In genomic region chr14:78286210-78286609, GRCh38 we compare ENCODE assay signal across 30 cellular contexts.
"Had no signal": no experiment of that assay in that cellular context is flagged by ENCODE, and none has a peak within 500 bp of the region (broad histone marks: within the 10 kb centered on the region; RNA-seq: fewer than 3 reads in every experiment).

No MANE protein-coding gene starts in this region.

- H3K36me3 ChIP-seq: esophagus muscularis mucosa, gastroesophageal sphincter, heart left ventricle, prostate gland, right atrium auricular region, sigmoid colon, thoracic aorta, tibial nerve, upper lobe of right lung, uterus had no signal

- H3K4me3 Mint-ChIP-seq: memory B cell; mesothelial cell of epicardium; naive B cell; natural killer cell treated with Interleukin-12 subunit alpha and Interleukin-12 subunit beta and Interleukin-15 and Interleukin-18, amount 100 ng/mL, for 72 hours; neural crest cell; stimulated activated memory B cell treated with anti-CD40 and anti-IgM and Interleukin-4, amounts not matched to agents 10 μg/mL and 1 μg/mL and 100 μg/mL, for 72 hours; stimulated activated naive CD8-positive, alpha-beta T cell treated with anti-CD3 and anti-CD28 coated beads, Interleukin-15, Interleukin-2, amounts not matched to agents 100 ng/mL and 50 ng/mL, for 24 hours had no signal

- H3K9me3 Mint-ChIP-seq: memory B cell; mesothelial cell of epicardium; natural killer cell treated with Interleukin-12 subunit alpha and Interleukin-12 subunit beta and Interleukin-15 and Interleukin-18, amount 100 ng/mL, for 72 hours; neural crest cell; stimulated activated naive CD8-positive, alpha-beta T cell treated with anti-CD3 and anti-CD28 coated beads, Interleukin-15, Interleukin-2, amounts not matched to agents 100 ng/mL and 50 ng/mL, for 24 hours had no signal

- H3K27me3 Mint-ChIP-seq: stimulated activated memory B cell treated with anti-CD40 and anti-IgM and Interleukin-4, amounts not matched to agents 10 μg/mL and 1 μg/mL and 100 μg/mL, for 72 hours had no signal

- H3K27ac ChIP-seq: dorsolateral prefrontal cortex, epithelial cell of prostate, esophagus muscularis mucosa, foreskin keratinocyte, gastroesophageal sphincter, heart left ventricle, prostate gland, right atrium auricular region, sigmoid colon, thoracic aorta, tibial nerve, upper lobe of right lung, uterus had no signal

- H3K4me3 ChIP-seq: dorsolateral prefrontal cortex, esophagus muscularis mucosa, gastroesophageal sphincter, heart left ventricle, lung, mucosa of descending colon, prostate gland, right atrium auricular region, sigmoid colon, thoracic aorta, tibial nerve, upper lobe of right lung, uterus had no signal

- H3K27ac Mint-ChIP-seq: memory B cell; mesothelial cell of epicardium; naive B cell; natural killer cell treated with Interleukin-12 subunit alpha and Interleukin-12 subunit beta and Interleukin-15 and Interleukin-18, amount 100 ng/mL, for 72 hours; stimulated activated memory B cell treated with anti-CD40 and anti-IgM and Interleukin-4, amounts not matched to agents 10 μg/mL and 1 μg/mL and 100 μg/mL, for 72 hours; stimulated activated naive CD8-positive, alpha-beta T cell treated with anti-CD3 and anti-CD28 coated beads, Interleukin-15, Interleukin-2, amounts not matched to agents 100 ng/mL and 50 ng/mL, for 24 hours had no signal

- H3K4me1 Mint-ChIP-seq: memory B cell; mesothelial cell of epicardium; naive B cell; stimulated activated memory B cell treated with anti-CD40 and anti-IgM and Interleukin-4, amounts not matched to agents 10 μg/mL and 1 μg/mL and 100 μg/mL, for 72 hours had no signal

- H3K27me3 ChIP-seq: dorsolateral prefrontal cortex, foreskin keratinocyte, right atrium auricular region, sigmoid colon, tibial nerve, upper lobe of right lung, uterus had no signal

- DNase-seq: dorsolateral prefrontal cortex; effector CD4-positive, alpha-beta T cell; foreskin keratinocyte; heart left ventricle; hippocampal formation; kidney; mucosa of descending colon; naive B cell; nucleus accumbens; sigmoid colon; stimulated activated CD4-positive, alpha-beta T cell treated with anti-CD3 and anti-CD28 coated beads, Interleukin-2, amount 100 ng/mL, for 24 hours; stimulated activated CD4-positive, alpha-beta T cell treated with anti-CD3 and anti-CD28 coated beads, Interleukin-4, amount 100 ng/mL, for 4 hours; upper lobe of right lung; uterus had no signal

- ATAC-seq: foreskin keratinocyte; gastroesophageal sphincter; heart left ventricle; left lobe of liver; mucosa of descending colon; natural killer cell treated with Interleukin-12 subunit alpha and Interleukin-12 subunit beta and Interleukin-15 and Interleukin-18, amount 100 ng/mL, for 72 hours; stimulated activated memory B cell treated with anti-CD40 and anti-IgM and Interleukin-4, amounts not matched to agents 10 μg/mL and 1 μg/mL and 100 μg/mL, for 72 hours; upper lobe of right lung had no signal

- H3K9me3 ChIP-seq: esophagus muscularis mucosa, gastroesophageal sphincter, heart left ventricle, mucosa of descending colon, prostate gland, right atrium auricular region, sigmoid colon, thoracic aorta, upper lobe of right lung, uterus had no signal

- H3K36me3 Mint-ChIP-seq: memory B cell; mesothelial cell of epicardium; naive B cell; natural killer cell treated with Interleukin-12 subunit alpha and Interleukin-12 subunit beta and Interleukin-15 and Interleukin-18, amount 100 ng/mL, for 72 hours; stimulated activated memory B cell treated with anti-CD40 and anti-IgM and Interleukin-4, amounts not matched to agents 10 μg/mL and 1 μg/mL and 100 μg/mL, for 72 hours had no signal

- H3K4me1 ChIP-seq: esophagus muscularis mucosa, foreskin keratinocyte, gastroesophageal sphincter, heart left ventricle, prostate gland, right atrium auricular region, sigmoid colon, tibial nerve, upper lobe of right lung, uterus had no signal

- FAIRE-seq: colon, kidney had no signal
